Comparison of ENCODE assay signal across 10 cellular contexts in genomic region chr7:43674559-43675436, GRCh38. TPM values are rescaled to one million over a fixed set of nuclear protein-coding genes. Genes with fewer than 3 reads are reported as not detected.
DNase-seq lines count a peak whose midpoint lies in the region; ATAC-seq and TF ChIP-seq lines count a peak whose summit lies in the region.
"Had no signal": no experiment of that assay in that cellular context is flagged by ENCODE, and none has a peak within 500 bp of the region (broad histone marks: within the 10 kb centered on the region; RNA-seq: fewer than 3 reads in every experiment).

No MANE protein-coding gene starts in this region.

- no peak for ATAC-seq in HG03442 (IDR thresholded peaks at IDR 0.05; ENCODE audit: unreplicated experiment)
- ATAC-seq: GM12878 had no signal

- no peaks in the 10 kb centered on the region for H3K9me3 ChIP-seq in neutrophil

- no peaks in the 10 kb centered on the region for H3K36me3 ChIP-seq in neutrophil

- in situ Hi-C loops in Caki2 (cut with HindIII; ENCODE audit: low pct_unique_long_range_greater_than_20kb, low sequenced_read_pairs): no loop called here

- no peaks in the 10 kb centered on the region for H3K27me3 ChIP-seq in neutrophil

- DNase-seq in Caki2 (ENCODE audit: low read depth): peak; percentile 90
- peak; percentile 75 for DNase-seq in NCI-H226
- peak; percentile 88 for DNase-seq in epithelial cell of proximal tubule (ENCODE audit: low read depth)
- no peak for DNase-seq in T-helper 2 cell
- no peak for DNase-seq in retina
- DNase-seq in activated CD8-positive, alpha-beta memory T cell treated with anti-CD3 and anti-CD28 coated beads, Interleukin-2, amount 50 U/mL, for 4 hours: no peak
- DNase-seq: NCI-H1694 treated with DMSO at 0.1 percent for 48 hours had no signal

- H3K27ac ChIP-seq in neutrophil: peak overlapping the region; percentile 36

- TF ChIP-seq CTCF in epithelial cell of proximal tubule (conservative IDR thresholded peaks at IDR 0.05; ENCODE audit: low read depth, low read length) (no peak), neutrophil (IDR thresholded peaks at IDR 0.05) (no peak)

- H3K4me3 ChIP-seq in epithelial cell of proximal tubule (ENCODE audit: low read depth, low read length): no peak overlapping the region
- no peak overlapping the region for H3K4me3 ChIP-seq in neutrophil (ENCODE audit: low read depth in 1 of 2, low read length in 1 of 2)
- H3K4me3 ChIP-seq: GM12878 had no signal

- peaks cover 0 to 4% of the 10 kb centered on the region in 2 experiments for H3K4me1 ChIP-seq in neutrophil (ENCODE audit: control insufficient read depth in 1 of 2, insufficient read depth in 1 of 2, low read depth in 1 of 2, low read length in 1 of 2)

RNA-seq across cellular contexts. Expression of gene COA1, which starts 54.5 kb away (rescaled TPM):
- 104 and 128 TPM in 2 replicates for total RNA-seq in Caki2 (2014; rRNA removed; shearing (Covaris generic); ENCODE audit: low replicate concordance)
- total RNA-seq in epithelial cell of proximal tubule: 54.0 and 74.7 TPM in 2 replicates

Comparison
In these comparisons a context has a peak if more than half of its experiments do, and no peak if none do; other contexts are left out.
1. DNase-seq: peak in Caki2 (single experiment), NCI-H226 (single experiment) and epithelial cell of proximal tubule (single experiment); none in T-helper 2 cell (0 of 5), retina (single experiment) and activated CD8-positive, alpha-beta memory T cell treated with anti-CD3 and anti-CD28 coated beads, Interleukin-2, amount 50 U/mL, for 4 hours (single experiment).